ENCODE assay signal across 8 cellular contexts in the genomic region with DNA sequence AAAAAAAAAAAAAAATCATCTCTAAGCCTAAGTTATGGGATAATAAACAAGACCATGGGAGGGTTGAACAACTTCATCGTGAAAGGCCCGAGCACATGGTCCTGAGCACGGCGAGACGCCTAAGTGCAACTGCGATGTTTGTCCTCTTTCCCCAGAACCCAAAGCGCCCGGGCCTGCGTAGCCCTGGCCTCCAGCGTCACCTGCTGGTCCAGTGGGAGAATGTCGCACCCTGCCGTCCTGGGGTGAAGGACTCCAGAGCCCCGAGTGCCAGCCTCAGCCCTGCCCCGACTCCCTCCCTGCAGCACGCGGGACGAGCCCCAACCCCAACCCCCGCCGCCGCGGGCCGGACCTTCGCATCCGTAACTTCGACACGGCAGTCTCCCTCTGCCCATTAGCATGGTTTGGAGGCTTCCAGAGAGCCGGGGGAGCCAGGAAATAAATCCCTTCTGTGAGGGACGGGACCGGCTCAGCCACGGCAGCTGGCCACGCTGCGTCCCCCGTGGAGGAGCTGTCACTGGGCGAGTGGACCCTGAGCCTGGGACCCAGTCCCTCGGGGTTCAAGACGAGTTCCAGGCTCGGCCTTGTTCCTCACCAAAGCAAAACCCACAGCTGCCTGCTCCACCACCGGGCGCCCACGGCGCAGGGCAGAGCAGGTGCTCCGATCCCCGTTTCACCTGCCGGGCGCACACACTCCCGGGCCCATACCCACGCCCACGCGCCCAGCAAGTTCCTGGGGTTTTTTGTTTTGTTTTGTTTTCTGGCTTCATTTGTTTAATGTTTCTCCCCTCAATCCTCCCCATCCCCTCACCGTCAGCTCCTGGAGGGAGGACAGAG.
A peak's percentile ranks its signal among the peaks of the same experiment; 100 is the strongest.
DNase-seq lines count a peak whose midpoint lies in the region; ATAC-seq lines count a peak whose summit lies in the region.

No MANE protein-coding gene starts in this region.

- peak in 4 of 5 donors; percentile 5 to 52 (median 14) for DNase-seq in CD8-positive, alpha-beta memory T cell
- peak; percentile 77 for DNase-seq in GM19240 (ENCODE audit: insufficient read length, low spot score)
- peak; percentile 64 for DNase-seq in NCI-H748 treated with DMSO at 0.1 percent for 48 hours (lab: John Stamatoyannopoulos, UW)
- DNase-seq in activated CD8-positive, alpha-beta memory T cell treated with anti-CD3 and anti-CD28 coated beads, Interleukin-2, amount 50 U/mL, for 24 hours (ENCODE audit: extremely low read depth), result peak; percentile 17
- peak; percentile 42 for DNase-seq in mucosa of gallbladder (ENCODE audit: low spot score)
- DNase-seq in stimulated activated CD8-positive, alpha-beta memory T cell treated with anti-CD3 and anti-CD28 coated beads, Interleukin-7, amount 100 ng/mL, for 24 hours (ENCODE audit: low read depth), result peak; percentile 49

- no peaks in the 10 kb centered on the region for H3K36me3 ChIP-seq in CD8-positive, alpha-beta memory T cell (ENCODE audit: insufficient read depth, low read length)
- H3K36me3 ChIP-seq in esophagus (ENCODE audit: control insufficient read depth in 2 of 2, insufficient read depth in 2 of 2, low read length in 1 of 2), result no peaks in the 10 kb centered on the region

- H3K4me3 ChIP-seq in CD8-positive, alpha-beta memory T cell (ENCODE audit: low read length), result no peak overlapping the region
- H3K4me3 ChIP-seq in esophagus (ENCODE audit: low read depth in 1 of 2, low read length in 2 of 2), result peak overlapping the region; percentile 4 to 21

- peaks cover 53 to 76% of the 10 kb centered on the region in 2 donors for H3K27me3 Mint-ChIP-seq in CD8-positive, alpha-beta memory T cell

- no peak overlapping the region for H3K27ac Mint-ChIP-seq in CD8-positive, alpha-beta memory T cell

- 2% methylated on average over 48 to 50 of the region's 50 CpGs for WGBS in esophagus, 2 donors

- CTCF ChIA-PET in CD8-positive, alpha-beta memory T cell (lab: Charles Lee), result interaction anchor here (1.3 kb wide), 1 partner anchor 538 kb away, joined by 3 read pairs; no protein-coding TSS in a partner anchor

- no peaks in the 10 kb centered on the region for H3K9me3 ChIP-seq in CD8-positive, alpha-beta memory T cell (ENCODE audit: low read length)
- H3K9me3 ChIP-seq in esophagus (ENCODE audit: control insufficient read depth in 2 of 2, insufficient read depth in 1 of 2, low read depth in 1 of 2, low read length in 1 of 2), result no peaks in the 10 kb centered on the region

- POLR2A ChIA-PET in CD8-positive, alpha-beta memory T cell (lab: Charles Lee), result no interaction called here

- H3K4me3 Mint-ChIP-seq in CD8-positive, alpha-beta memory T cell, result peak overlapping the region in 6 of 7 donors; percentile 13 to 63 (median 48)

- peak; percentile 94 for ATAC-seq in HG03439 (IDR thresholded peaks at IDR 0.05; ENCODE audit: unreplicated experiment)

- H3K27ac ChIP-seq in CD8-positive, alpha-beta memory T cell (ENCODE audit: low read depth, low read length), result no peak overlapping the region
- H3K27ac ChIP-seq in esophagus (ENCODE audit: low read depth in 2 of 2, low read length in 1 of 2), result no peak overlapping the region

- H3K36me3 Mint-ChIP-seq in CD8-positive, alpha-beta memory T cell, result no peaks in the 10 kb centered on the region

- no peaks in the 10 kb centered on the region for H3K4me1 ChIP-seq in CD8-positive, alpha-beta memory T cell (ENCODE audit: insufficient read depth, low read length)
- peaks cover 2 to 8% of the 10 kb centered on the region in 2 donors for H3K4me1 ChIP-seq in esophagus (ENCODE audit: control insufficient read depth in 2 of 2, insufficient read depth in 2 of 2, low read length in 1 of 2)

- H3K27me3 ChIP-seq in CD8-positive, alpha-beta memory T cell (ENCODE audit: insufficient read depth, low read length, poor library complexity, severe bottlenecking), result peaks cover 9% of the 10 kb centered on the region
- peaks cover 0 to 10% of the 10 kb centered on the region in 2 donors for H3K27me3 ChIP-seq in esophagus (ENCODE audit: control insufficient read depth in 1 of 2, insufficient read depth in 2 of 2, low read length in 2 of 2)

- H3K4me1 Mint-ChIP-seq in CD8-positive, alpha-beta memory T cell, result peaks cover 6 to 15% (median 12%) of the 10 kb centered on the region in 3 donors

- H3K9me3 Mint-ChIP-seq in CD8-positive, alpha-beta memory T cell, result peaks cover 0 to 2% (median 0%) of the 10 kb centered on the region in 5 donors

Comparison
In these comparisons a context has a peak if more than half of its experiments do, and no peak if none do; other contexts are left out.
1. DNase-seq: peak in every context shown above with its lines; median percentile 77 in GM19240; 64 in NCI-H748 treated with DMSO at 0.1 percent for 48 hours; 49 in stimulated activated CD8-positive, alpha-beta memory T cell treated with anti-CD3 and anti-CD28 coated beads, Interleukin-7, amount 100 ng/mL, for 24 hours; 42 in mucosa of gallbladder; 17 in activated CD8-positive, alpha-beta memory T cell treated with anti-CD3 and anti-CD28 coated beads, Interleukin-2, amount 50 U/mL, for 24 hours; 14 in CD8-positive, alpha-beta memory T cell.